Comparison of ENCODE assay signal across 2 cellular contexts in genomic region chr14:89957791-89958190, GRCh38.
TF ChIP-seq lines count a peak whose summit lies in the region.

No MANE protein-coding gene starts in this region.

TF ChIP-seq in HEK293T, 16 proteins besides CTCF, POLR2A, EP300 and RAD21:
- TF ChIP-seq TARDBP (IDR thresholded peaks at IDR 0.05): no peak

TF ChIP-seq in SK-N-SH treated with all-trans-retinoic acid at 6 μM for 48 hours, 23 proteins besides CTCF, POLR2A, EP300 and RAD21:
- TF ChIP-seq ISL1 (CRISPR knock-in tag; IDR thresholded peaks at IDR 0.05) (no peak), CREB5 (CRISPR knock-in tag; IDR thresholded peaks at IDR 0.05; ENCODE audit: low read depth) (no peak), ARNTL (CRISPR knock-in tag; IDR thresholded peaks at IDR 0.05; ENCODE audit: borderline replicate concordance, low read depth) (no peak), RARB (CRISPR knock-in tag; IDR thresholded peaks at IDR 0.05) (no peak), BACH2 (CRISPR knock-in tag; IDR thresholded peaks at IDR 0.05; ENCODE audit: borderline replicate concordance) (no peak), PPARA (CRISPR knock-in tag; IDR thresholded peaks at IDR 0.05; ENCODE audit: borderline replicate concordance) (no peak), GLIS3 (CRISPR knock-in tag; IDR thresholded peaks at IDR 0.05) (no peak), TCF4 (CRISPR knock-in tag; IDR thresholded peaks at IDR 0.05; ENCODE audit: borderline replicate concordance) (no peak), ESRRG (CRISPR knock-in tag; IDR thresholded peaks at IDR 0.05) (no peak), PATZ1 (CRISPR knock-in tag; IDR thresholded peaks at IDR 0.05; ENCODE audit: borderline replicate concordance) (no peak), POU6F1 (CRISPR knock-in tag; IDR thresholded peaks at IDR 0.05; ENCODE audit: borderline replicate concordance, low read depth) (no peak)
